ENCODE assay signal across 33 cellular contexts in the genomic region with DNA sequence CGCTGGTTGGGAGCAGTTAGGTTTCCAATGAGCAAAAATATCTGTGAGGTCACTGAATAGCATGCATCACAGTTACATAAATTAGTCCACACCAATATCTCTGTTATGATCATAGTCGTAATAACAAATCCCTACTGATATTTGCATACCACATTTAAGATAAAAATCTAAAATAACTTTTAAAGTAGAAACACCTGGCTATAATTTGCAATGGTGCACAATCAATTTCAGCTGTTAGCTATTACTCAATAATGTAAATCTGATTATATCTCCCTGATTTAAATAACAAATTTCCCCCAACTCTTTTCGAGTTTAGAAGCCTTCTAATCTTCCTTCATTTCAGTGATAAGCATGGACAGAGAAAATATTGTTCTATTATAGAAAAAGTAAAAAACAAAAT.
"Had no signal": no experiment of that assay in that cellular context is flagged by ENCODE, and none has a peak within 500 bp of the region (broad histone marks: within the 10 kb centered on the region; RNA-seq: fewer than 3 reads in every experiment).

No MANE protein-coding gene starts in this region.

- H3K4me3 Mint-ChIP-seq: activated B cell treated with CpG ODN at 0.5 μM for 24 hours; activated CD4-positive, alpha-beta memory T cell treated with anti-CD3 and anti-CD28 coated beads, Interleukin-2, amount 10 ng/mL, durations not matched to agents 7 days and 5 days; activated CD4-positive, alpha-beta T cell treated with anti-CD3 and anti-CD28 coated beads for 36 hours; activated CD4-positive, alpha-beta T cell treated with anti-CD3 and anti-CD28 coated beads, Interleukin-2, amount 10 ng/mL, durations not matched to agents 7 days and 5 days; activated CD8-positive, alpha-beta memory T cell treated with anti-CD3 and anti-CD28 coated beads, Interleukin-2, amount 10 ng/mL, durations not matched to agents 7 days and 5 days; activated CD8-positive, alpha-beta T cell treated with anti-CD3 and anti-CD28 coated beads, Interleukin-2, amount 10 ng/mL, durations not matched to agents 7 days and 5 days; activated naive CD4-positive, alpha-beta T cell treated with anti-CD3 and anti-CD28 coated beads, Interleukin-2, amount 10 ng/mL, durations not matched to agents 7 days and 5 days; activated naive CD4-positive, alpha-beta T cell treated with anti-CD3 and anti-CD28 coated beads, Interleukin-2, amount 50 U/mL, for 24 hours; activated naive CD8-positive, alpha-beta T cell; activated naive CD8-positive, alpha-beta T cell treated with anti-CD3 and anti-CD28 coated beads, Interleukin-2, amount 10 ng/mL, durations not matched to agents 7 days and 5 days; activated naive CD8-positive, alpha-beta T cell treated with anti-CD3 and anti-CD28 coated beads, Interleukin-2, amount 50 U/mL, for 24 hours; activated T-cell treated with anti-CD3 and anti-CD28 coated beads, Interleukin-2, amount 50 U/mL, for 24 hours; brain; central memory CD8-positive, alpha-beta T cell; T-helper 1 cell treated with Interleukin-12 subunit alpha and Interleukin-12 subunit beta and Interleukin-4 antibody, amounts not matched to agents 30 μg/mL and 1 μg/mL, for 36 hours; T-helper 2 cell treated with Interferon-gamma antibody and Interleukin-4, amounts not matched to agents 5 μg/mL and 100 μg/mL, for 36 hours had no signal

- H3K9me3 Mint-ChIP-seq: activated B cell treated with CpG ODN at 0.5 μM for 24 hours; activated naive CD8-positive, alpha-beta T cell treated with anti-CD3 and anti-CD28 coated beads, Interleukin-2, amount 10 ng/mL, durations not matched to agents 7 days and 5 days; brain had no signal

- H3K27ac Mint-ChIP-seq: activated B cell treated with CpG ODN at 0.5 μM for 24 hours; activated CD4-positive, alpha-beta memory T cell treated with anti-CD3 and anti-CD28 coated beads, Interleukin-2, amount 10 ng/mL, durations not matched to agents 7 days and 5 days; activated CD4-positive, alpha-beta T cell treated with anti-CD3 and anti-CD28 coated beads for 36 hours; activated CD4-positive, alpha-beta T cell treated with anti-CD3 and anti-CD28 coated beads, Interleukin-2, amount 10 ng/mL, durations not matched to agents 7 days and 5 days; activated CD8-positive, alpha-beta memory T cell treated with anti-CD3 and anti-CD28 coated beads, Interleukin-2, amount 10 ng/mL, durations not matched to agents 7 days and 5 days; activated CD8-positive, alpha-beta T cell treated with anti-CD3 and anti-CD28 coated beads, Interleukin-2, amount 10 ng/mL, durations not matched to agents 7 days and 5 days; activated naive CD4-positive, alpha-beta T cell treated with anti-CD3 and anti-CD28 coated beads, Interleukin-2, amount 10 ng/mL, durations not matched to agents 7 days and 5 days; activated naive CD4-positive, alpha-beta T cell treated with anti-CD3 and anti-CD28 coated beads, Interleukin-2, amount 50 U/mL, for 24 hours; activated naive CD8-positive, alpha-beta T cell; activated naive CD8-positive, alpha-beta T cell treated with anti-CD3 and anti-CD28 coated beads, Interleukin-2, amount 10 ng/mL, durations not matched to agents 7 days and 5 days; activated naive CD8-positive, alpha-beta T cell treated with anti-CD3 and anti-CD28 coated beads, Interleukin-2, amount 50 U/mL, for 24 hours; activated T-cell treated with anti-CD3 and anti-CD28 coated beads, Interleukin-2, amount 50 U/mL, for 24 hours; activated T-helper 2 cell treated with anti-CD3 and anti-CD28 coated beads, Interferon-gamma antibody, Interleukin-2, Interleukin-4, amounts not matched to agents 10 μg/mL and 5 μg/mL and 100 μg/mL, durations not matched to agents 14 hours and 24 hours and 36 hours; brain; T-helper 1 cell treated with Interleukin-12 subunit alpha and Interleukin-12 subunit beta and Interleukin-4 antibody, amounts not matched to agents 30 μg/mL and 1 μg/mL, for 36 hours; T-helper 2 cell treated with Interferon-gamma antibody and Interleukin-4, amounts not matched to agents 5 μg/mL and 100 μg/mL, for 36 hours had no signal

- DNase-seq: activated B cell treated with CpG ODN at 0.5 μM for 24 hours; activated CD4-positive, alpha-beta memory T cell treated with anti-CD3 and anti-CD28 coated beads, Interleukin-2, amount 10 ng/mL, durations not matched to agents 7 days and 5 days; activated CD4-positive, alpha-beta T cell treated with anti-CD3 and anti-CD28 coated beads for 1 hour; activated CD4-positive, alpha-beta T cell treated with anti-CD3 and anti-CD28 coated beads for 36 hours; activated CD4-positive, alpha-beta T cell treated with anti-CD3 and anti-CD28 coated beads for 48 hours; activated CD4-positive, alpha-beta T cell treated with anti-CD3 and anti-CD28 coated beads, Interleukin-2, amount 10 ng/mL, durations not matched to agents 7 days and 5 days; activated CD4-positive, alpha-beta T cell treated with anti-CD3 and anti-CD28 coated beads, Interleukin-2, amount 50 U/mL, for 48 hours; activated CD8-positive, alpha-beta memory T cell treated with anti-CD3 and anti-CD28 coated beads for 24 hours; activated CD8-positive, alpha-beta memory T cell treated with anti-CD3 and anti-CD28 coated beads, Interleukin-2, amount 10 ng/mL, durations not matched to agents 7 days and 5 days; activated CD8-positive, alpha-beta memory T cell treated with anti-CD3 and anti-CD28 coated beads, Interleukin-2, amount 50 U/mL, for 48 hours; activated CD8-positive, alpha-beta T cell treated with anti-CD3 and anti-CD28 coated beads, Interleukin-2, amount 10 ng/mL, durations not matched to agents 7 days and 5 days; activated effector memory CD4-positive, alpha-beta T cell treated with Interleukin-2 at 50 U/mL for 16 hours; activated gamma-delta T cell; activated naive CD4-positive, alpha-beta T cell treated with anti-CD3 and anti-CD28 coated beads, Interleukin-2, amount 10 ng/mL, durations not matched to agents 7 days and 5 days; activated naive CD4-positive, alpha-beta T cell treated with Interleukin-2 at 50 U/mL for 16 hours; activated naive CD8-positive, alpha-beta T cell treated with anti-CD3 and anti-CD28 coated beads, Interleukin-2, amount 10 ng/mL, durations not matched to agents 7 days and 5 days; activated naive CD8-positive, alpha-beta T cell treated with anti-CD3 and anti-CD28 coated beads, Interleukin-2, amount 50 U/mL, for 24 hours; activated T-cell treated with anti-CD3 and anti-CD28 coated beads, Interleukin-2, amount 50 U/mL, for 24 hours; activated T-cell treated with anti-CD3 and anti-CD28 coated beads, Interleukin-2, amount 50 U/mL, for 48 hours; amygdala; anterior cingulate cortex; caudate nucleus; cerebellar nuclear complex; T-helper 2 cell; T-helper 9 cell had no signal

- ATAC-seq: activated CD4-positive, alpha-beta T cell treated with anti-CD3 and anti-CD28 coated beads for 36 hours; activated CD4-positive, CD25-positive, alpha-beta regulatory T cell treated with anti-CD3 and anti-CD28 coated beads, Interleukin-2, amount 50 U/mL, for 24 hours; activated CD8-positive, alpha-beta memory T cell treated with anti-CD3 and anti-CD28 coated beads, Interleukin-2, amount 10 ng/mL, durations not matched to agents 7 days and 5 days; activated CD8-positive, alpha-beta T cell treated with anti-CD3 and anti-CD28 coated beads, Interleukin-2, amount 10 ng/mL, durations not matched to agents 7 days and 5 days; activated naive CD8-positive, alpha-beta T cell treated with anti-CD3 and anti-CD28 coated beads, Interleukin-2, amount 50 U/mL, for 24 hours had no signal

- H3K36me3 Mint-ChIP-seq: activated CD8-positive, alpha-beta memory T cell treated with anti-CD3 and anti-CD28 coated beads, Interleukin-2, amount 10 ng/mL, durations not matched to agents 7 days and 5 days; activated naive CD4-positive, alpha-beta T cell treated with anti-CD3 and anti-CD28 coated beads, Interleukin-2, amount 10 ng/mL, durations not matched to agents 7 days and 5 days; activated naive CD4-positive, alpha-beta T cell treated with anti-CD3 and anti-CD28 coated beads, Interleukin-2, amount 50 U/mL, for 24 hours; activated naive CD8-positive, alpha-beta T cell; activated naive CD8-positive, alpha-beta T cell treated with anti-CD3 and anti-CD28 coated beads, Interleukin-2, amount 10 ng/mL, durations not matched to agents 7 days and 5 days; brain had no signal

- H3K4me1 Mint-ChIP-seq: activated B cell treated with CpG ODN at 0.5 μM for 24 hours; activated CD4-positive, alpha-beta memory T cell treated with anti-CD3 and anti-CD28 coated beads, Interleukin-2, amount 10 ng/mL, durations not matched to agents 7 days and 5 days; activated CD4-positive, alpha-beta T cell treated with anti-CD3 and anti-CD28 coated beads for 36 hours; activated CD4-positive, alpha-beta T cell treated with anti-CD3 and anti-CD28 coated beads, Interleukin-2, amount 10 ng/mL, durations not matched to agents 7 days and 5 days; activated CD8-positive, alpha-beta memory T cell treated with anti-CD3 and anti-CD28 coated beads, Interleukin-2, amount 10 ng/mL, durations not matched to agents 7 days and 5 days; activated naive CD4-positive, alpha-beta T cell treated with anti-CD3 and anti-CD28 coated beads, Interleukin-2, amount 10 ng/mL, durations not matched to agents 7 days and 5 days; activated naive CD4-positive, alpha-beta T cell treated with anti-CD3 and anti-CD28 coated beads, Interleukin-2, amount 50 U/mL, for 24 hours; activated naive CD8-positive, alpha-beta T cell treated with anti-CD3 and anti-CD28 coated beads, Interleukin-2, amount 10 ng/mL, durations not matched to agents 7 days and 5 days; activated naive CD8-positive, alpha-beta T cell treated with anti-CD3 and anti-CD28 coated beads, Interleukin-2, amount 50 U/mL, for 24 hours; central memory CD8-positive, alpha-beta T cell had no signal
